Comparison of ENCODE assay signal across 30 cellular contexts in the genomic region with DNA sequence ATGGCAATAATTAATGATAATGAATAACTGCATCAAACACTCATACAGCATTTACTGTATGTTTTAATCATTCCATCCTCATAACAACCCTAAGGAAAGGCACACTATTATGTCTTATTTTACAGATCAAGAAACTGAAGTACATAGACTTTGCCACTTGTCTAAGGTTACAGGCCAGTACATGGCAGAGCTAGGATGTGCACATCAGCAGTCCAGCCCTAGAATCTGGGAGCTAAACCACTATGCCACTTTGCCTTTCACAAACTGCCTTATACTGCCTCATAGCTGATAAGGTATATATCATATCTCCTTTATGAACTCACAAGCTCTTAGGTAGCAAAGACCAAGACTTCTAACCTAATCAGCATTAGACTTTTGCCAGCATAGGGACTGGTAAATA.
"Had no signal": no experiment of that assay in that cellular context is flagged by ENCODE, and none has a peak within 500 bp of the region (broad histone marks: within the 10 kb centered on the region; RNA-seq: fewer than 3 reads in every experiment).

No MANE protein-coding gene starts in this region.

- H3K36me3 ChIP-seq: gastroesophageal sphincter, pancreas, prostate gland, sigmoid colon, tibial nerve, WERI-Rb-1 had no signal

- H3K9me3 ChIP-seq: body of pancreas, gastroesophageal sphincter, pancreas, prostate gland, sigmoid colon, tibial nerve had no signal

- H3K9me3 Mint-ChIP-seq: stimulated activated naive B cell treated with anti-CD40 and anti-IgM and Interleukin-4, amounts not matched to agents 10 μg/mL and 1 μg/mL and 100 μg/mL, for 72 hours; T-helper 2 cell treated with Interferon-gamma antibody and Interleukin-4, amounts not matched to agents 5 μg/mL and 100 μg/mL, for 36 hours had no signal

- H3K27ac ChIP-seq: body of pancreas, epithelial cell of prostate, gastroesophageal sphincter, hepatocyte, pancreas, prostate gland, sigmoid colon, tibial nerve, WERI-Rb-1 had no signal

- H3K4me3 ChIP-seq: body of pancreas, gastroesophageal sphincter, hepatocyte, pancreas, prostate gland, sigmoid colon, smooth muscle cell, tibial nerve had no signal

- H3K4me3 Mint-ChIP-seq: activated naive CD8-positive, alpha-beta T cell; mesothelial cell of epicardium; naive B cell; stimulated activated naive B cell treated with anti-CD40 and anti-IgM and Interleukin-4, amounts not matched to agents 10 μg/mL and 1 μg/mL and 100 μg/mL, for 72 hours; T-helper 2 cell treated with Interferon-gamma antibody and Interleukin-4, amounts not matched to agents 5 μg/mL and 100 μg/mL, for 36 hours had no signal

- H3K27ac Mint-ChIP-seq: activated naive CD8-positive, alpha-beta T cell; mesothelial cell of epicardium; naive B cell; stimulated activated naive B cell treated with anti-CD40 and anti-IgM and Interleukin-4, amounts not matched to agents 10 μg/mL and 1 μg/mL and 100 μg/mL, for 72 hours; T-helper 2 cell treated with Interferon-gamma antibody and Interleukin-4, amounts not matched to agents 5 μg/mL and 100 μg/mL, for 36 hours had no signal

- ATAC-seq: activated CD4-positive, CD25-positive, alpha-beta regulatory T cell treated with anti-CD3 and anti-CD28 coated beads, Interleukin-2, amount 50 U/mL, for 24 hours; body of pancreas; gastroesophageal sphincter; left ventricle myocardium superior; pancreas; stimulated activated naive B cell treated with anti-CD40 and anti-IgM and Interleukin-4, amounts not matched to agents 10 μg/mL and 1 μg/mL and 100 μg/mL, for 72 hours had no signal

- H3K27me3 Mint-ChIP-seq: activated naive CD8-positive, alpha-beta T cell; naive B cell; stimulated activated naive B cell treated with anti-CD40 and anti-IgM and Interleukin-4, amounts not matched to agents 10 μg/mL and 1 μg/mL and 100 μg/mL, for 72 hours had no signal

- H3K4me1 Mint-ChIP-seq: mesothelial cell of epicardium had no signal

- DNase-seq: activated CD4-positive, alpha-beta T cell treated with anti-CD3 and anti-CD28 coated beads for 48 hours; activated CD4-positive, alpha-beta T cell treated with anti-CD3 and anti-CD28 coated beads, Interleukin-2, amount 50 U/mL, for 48 hours; activated CD8-positive, alpha-beta memory T cell treated with anti-CD3 and anti-CD28 coated beads for 24 hours; activated effector memory CD4-positive, alpha-beta T cell treated with Interleukin-2 at 50 U/mL for 16 hours; activated naive CD4-positive, alpha-beta T cell treated with Interleukin-2 at 50 U/mL for 16 hours; aorta; body of pancreas; dermis blood vessel endothelial cell; effector CD8-positive, alpha-beta T cell; islet precursor cell; left ventricle myocardium superior; mammary epithelial cell; naive B cell; nucleus accumbens; pancreas; sigmoid colon; stimulated activated CD4-positive, alpha-beta T cell treated with anti-CD3 and anti-CD28 coated beads, Interleukin-1b, Interleukin-23, amount 100 ng/mL, for 48 hours; stimulated activated naive B cell treated with anti-CD40 and anti-IgM and Interleukin-4, amounts not matched to agents 10 μg/mL and 1 μg/mL and 100 μg/mL, for 72 hours; T-helper 1 cell; WERI-Rb-1 had no signal

- H3K4me1 ChIP-seq: body of pancreas, pancreas, prostate gland, tibial nerve had no signal

- H3K27me3 ChIP-seq: body of pancreas, gastroesophageal sphincter, hepatocyte, pancreas, sigmoid colon, tibial nerve had no signal
